Comparison of ENCODE assay signal across 26 cellular contexts in the genomic region with DNA sequence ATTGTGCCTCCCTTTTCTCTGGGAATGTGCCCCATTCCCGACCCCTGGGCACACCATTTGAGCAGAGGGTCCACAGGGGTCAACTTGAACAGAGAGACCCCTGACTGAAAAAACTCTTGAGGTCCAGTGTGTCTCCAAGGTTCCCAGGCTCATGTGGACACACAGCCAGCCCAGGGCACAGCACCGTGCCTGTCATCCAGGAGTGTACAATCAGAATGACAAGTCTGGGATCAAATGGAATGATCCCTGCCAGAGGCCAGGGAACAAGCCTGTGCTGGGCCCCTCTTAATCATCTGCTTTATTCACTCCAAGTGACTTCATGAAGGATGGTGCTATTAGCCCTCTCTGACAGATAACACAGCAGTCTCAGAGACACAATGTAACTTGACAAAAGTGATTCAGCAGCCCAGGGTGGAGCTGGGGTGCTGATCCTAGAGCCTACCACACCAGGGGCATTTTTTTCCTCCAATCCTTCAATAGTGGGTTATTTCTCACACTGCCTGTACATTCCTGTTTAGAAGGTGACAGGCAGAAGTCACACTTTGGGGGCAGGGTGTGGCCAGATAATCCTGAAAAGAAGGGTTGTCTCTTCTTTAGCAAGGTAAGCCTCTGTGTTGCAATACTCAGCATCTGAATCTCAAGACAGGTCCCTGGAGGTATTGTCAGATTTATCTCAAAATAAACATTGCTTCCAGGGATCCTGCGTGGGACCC.
A peak's percentile ranks its signal among the peaks of the same experiment; 100 is the strongest.
DNase-seq lines count a peak whose midpoint lies in the region; ATAC-seq and TF ChIP-seq lines count a peak whose summit lies in the region.
"Had no signal": no experiment of that assay in that cellular context is flagged by ENCODE, and none has a peak within 500 bp of the region (broad histone marks: within the 10 kb centered on the region; RNA-seq: fewer than 3 reads in every experiment).

No MANE protein-coding gene starts in this region.

- H3K4me1 ChIP-seq in endodermal cell (ENCODE audit: control insufficient read depth, insufficient read depth, low read length) (peaks cover 19% of the 10 kb centered on the region), mesendoderm (ENCODE audit: control insufficient read depth, low read depth, low read length) (peaks cover 12% of the 10 kb centered on the region)

- peak overlapping the region; percentile 11 for H3K56ac ChIP-seq in mesendoderm (ENCODE audit: low read length)

- H3K79me1 ChIP-seq in mesendoderm (ENCODE audit: low read length): no peaks in the 10 kb centered on the region

- no peaks in the 10 kb centered on the region for H3K9me3 Mint-ChIP-seq in stimulated activated naive CD8-positive, alpha-beta T cell treated with anti-CD3 and anti-CD28 coated beads, Interleukin-15, amount 100 ng/mL, for 72 hours
- H3K9me3 Mint-ChIP-seq in endodermal cell: no peaks in the 10 kb centered on the region
- no peaks in the 10 kb centered on the region for H3K9me3 Mint-ChIP-seq in activated naive CD4-positive, alpha-beta T cell treated with anti-CD3 and anti-CD28 coated beads for 36 hours
- H3K9me3 Mint-ChIP-seq: CD8-positive, alpha-beta T cell; GM23338 had no signal

- no peak overlapping the region for H3K9ac ChIP-seq in endodermal cell (ENCODE audit: extremely low read depth, low read length, poor library complexity, severe bottlenecking)
- H3K9ac ChIP-seq in mesendoderm (ENCODE audit: low read length): no peak overlapping the region

- H3K36me3 ChIP-seq in endodermal cell (ENCODE audit: control insufficient read depth, insufficient read depth, low read length): no peaks in the 10 kb centered on the region
- H3K36me3 ChIP-seq in mesendoderm (ENCODE audit: control insufficient read depth, insufficient read depth, low read length): no peaks in the 10 kb centered on the region
- H3K36me3 ChIP-seq: MG63 had no signal

- 74 to 90% methylated on average over 2 to 3 of the region's 3 CpGs for WGBS in endodermal cell (ENCODE audit: insufficient coverage in 1 of 2, insufficient read length in 1 of 2), 2 experiments
- WGBS in mesendoderm (ENCODE audit: extremely low coverage, insufficient coverage, low lambda C conversion rate): no CpG with 5 or more reads among the region's 3 CpGs

- no peak overlapping the region for H2BK120ac ChIP-seq in mesendoderm (ENCODE audit: low read depth, low read length)

- H3K9me3 ChIP-seq in endodermal cell (ENCODE audit: control insufficient read depth, low read length): no peaks in the 10 kb centered on the region
- H3K9me3 ChIP-seq: MG63 had no signal

- H3K4me3 ChIP-seq in endodermal cell (ENCODE audit: low read length): no peak overlapping the region
- H3K4me3 ChIP-seq in mesendoderm (ENCODE audit: low read length): no peak overlapping the region
- H3K4me3 ChIP-seq: GM23338, MG63 had no signal

- no peak overlapping the region for H3K27ac ChIP-seq in endodermal cell (ENCODE audit: low read depth, low read length)
- peak overlapping the region; percentile 42 for H3K27ac ChIP-seq in mesendoderm (ENCODE audit: low read depth, low read length)
- H3K27ac ChIP-seq: 22Rv1, C4-2B, RWPE1 had no signal

- no peak overlapping the region for H3K23ac ChIP-seq in mesendoderm (ENCODE audit: low read length)

- H3K18ac ChIP-seq in mesendoderm (ENCODE audit: low read length): peak overlapping the region; percentile 51

- no peak overlapping the region for H3K4ac ChIP-seq in mesendoderm (ENCODE audit: low read depth, low read length)

- H4K5ac ChIP-seq in mesendoderm (ENCODE audit: low read length): no peak overlapping the region

- H2BK5ac ChIP-seq in mesendoderm (ENCODE audit: low read length): no peak overlapping the region

- no peaks in the 10 kb centered on the region for H3K79me2 ChIP-seq in mesendoderm (ENCODE audit: control insufficient read depth, insufficient read depth, low read length)

- no peak overlapping the region for H4K8ac ChIP-seq in mesendoderm (ENCODE audit: low read depth, low read length)

- H3K27me3 ChIP-seq in endodermal cell (ENCODE audit: control insufficient read depth, insufficient read depth, low read length, poor library complexity, severe bottlenecking) (no peaks in the 10 kb centered on the region), mesendoderm (ENCODE audit: insufficient read depth, low read length, poor library complexity) (no peaks in the 10 kb centered on the region)
- H3K27me3 ChIP-seq: MG63 had no signal

- TF ChIP-seq CTCF in endodermal cell (conservative IDR thresholded peaks at IDR 0.05): no peak

- no peak overlapping the region for H3K27ac Mint-ChIP-seq in stimulated activated naive CD8-positive, alpha-beta T cell treated with anti-CD3 and anti-CD28 coated beads, Interleukin-15, amount 100 ng/mL, for 72 hours
- H3K27ac Mint-ChIP-seq in endodermal cell: no peak overlapping the region
- H3K27ac Mint-ChIP-seq in activated naive CD4-positive, alpha-beta T cell treated with anti-CD3 and anti-CD28 coated beads for 36 hours: no peak overlapping the region
- H3K27ac Mint-ChIP-seq: B cell; CD8-positive, alpha-beta T cell; GM23338 had no signal

- intact Hi-C loops in activated naive CD4-positive, alpha-beta T cell treated with anti-CD3 and anti-CD28 coated beads for 36 hours (cut with micrococcal nuclease): no loop called here

- peak; percentile 12 for ATAC-seq in stimulated activated naive CD8-positive, alpha-beta T cell treated with anti-CD3 and anti-CD28 coated beads, Interleukin-15, amount 100 ng/mL, for 72 hours
- ATAC-seq in stimulated activated naive CD8-positive, alpha-beta T cell treated with anti-CD3 and anti-CD28 coated beads, Interleukin-15, Interleukin-2, amounts not matched to agents 100 U/mL and 50 U/mL, for 24 hours: no peak
- ATAC-seq in GM21447 (IDR thresholded peaks at IDR 0.05; ENCODE audit: unreplicated experiment) (no peak), GM21786 (IDR thresholded peaks at IDR 0.05; ENCODE audit: unreplicated experiment) (no peak)
- ATAC-seq: CD8-positive, alpha-beta T cell; Panc1 had no signal

- H2AK5ac ChIP-seq in mesendoderm (ENCODE audit: low read length): no peak overlapping the region

- CTCF ChIA-PET in activated naive CD4-positive, alpha-beta T cell treated with anti-CD3 and anti-CD28 coated beads for 36 hours (lab: Charles Lee): interaction anchor here (1.2 kb wide), 1 partner anchor 13 kb away, joined by 3 read pairs; no protein-coding TSS in a partner anchor

- no peaks in the 10 kb centered on the region for H3K36me3 Mint-ChIP-seq in endodermal cell (ENCODE audit: low read depth)
- H3K36me3 Mint-ChIP-seq in activated naive CD4-positive, alpha-beta T cell treated with anti-CD3 and anti-CD28 coated beads for 36 hours (ENCODE audit: low read depth): no peaks in the 10 kb centered on the region
- H3K36me3 Mint-ChIP-seq: CD8-positive, alpha-beta T cell had no signal

- no peak overlapping the region for H3K4me2 ChIP-seq in mesendoderm (ENCODE audit: low read length)
- H3K4me2 ChIP-seq: GM23338 had no signal

- no peak overlapping the region for H2BK15ac ChIP-seq in mesendoderm (replicated peaks; ENCODE audit: low read depth)

- H3K27me3 Mint-ChIP-seq in stimulated activated naive CD8-positive, alpha-beta T cell treated with anti-CD3 and anti-CD28 coated beads, Interleukin-15, amount 100 ng/mL, for 72 hours: no peaks in the 10 kb centered on the region
- peaks cover 2% of the 10 kb centered on the region for H3K27me3 Mint-ChIP-seq in endodermal cell (ENCODE audit: insufficient read depth)
- no peaks in the 10 kb centered on the region for H3K27me3 Mint-ChIP-seq in activated naive CD4-positive, alpha-beta T cell treated with anti-CD3 and anti-CD28 coated beads for 36 hours (ENCODE audit: low read depth)
- H3K27me3 Mint-ChIP-seq: B cell had no signal

- no peak for DNase-seq in stimulated activated naive CD8-positive, alpha-beta T cell treated with anti-CD3 and anti-CD28 coated beads, Interleukin-15, amount 100 ng/mL, for 72 hours
- no peak for DNase-seq in stimulated activated naive CD8-positive, alpha-beta T cell treated with anti-CD3 and anti-CD28 coated beads, Interleukin-15, Interleukin-2, amounts not matched to agents 100 U/mL and 50 U/mL, for 24 hours
- DNase-seq in endodermal cell (peak; percentile 69), mesendoderm (peak; percentile 64)
- DNase-seq in stimulated activated CD4-positive, alpha-beta T cell treated with anti-CD3 and anti-CD28 coated beads, Interleukin-4, amount 100 ng/mL, for 1 hour: no peak
- no peak for DNase-seq in activated naive CD4-positive, alpha-beta T cell treated with anti-CD3 and anti-CD28 coated beads for 36 hours
- DNase-seq: CD8-positive, alpha-beta T cell; DMS 273 treated with DMSO at 0.1 percent for 48 hours; DMS79; GF-D8; HCEC 1CT; KBM-7; MG63; NCI-H2029; NCI-H446; NCI-H524 treated with DMSO at 0.1 percent for 48 hours; NCI-H774; SHP77 had no signal

- H3K4me1 Mint-ChIP-seq in stimulated activated naive CD8-positive, alpha-beta T cell treated with anti-CD3 and anti-CD28 coated beads, Interleukin-15, amount 100 ng/mL, for 72 hours: peaks cover 23% of the 10 kb centered on the region
- peaks cover 37% of the 10 kb centered on the region for H3K4me1 Mint-ChIP-seq in endodermal cell
- H3K4me1 Mint-ChIP-seq in activated naive CD4-positive, alpha-beta T cell treated with anti-CD3 and anti-CD28 coated beads for 36 hours (ENCODE audit: low read depth): peaks cover 2% of the 10 kb centered on the region

- H3K4me3 Mint-ChIP-seq in stimulated activated naive CD8-positive, alpha-beta T cell treated with anti-CD3 and anti-CD28 coated beads, Interleukin-15, amount 100 ng/mL, for 72 hours: no peak overlapping the region
- no peak overlapping the region for H3K4me3 Mint-ChIP-seq in endodermal cell
- no peak overlapping the region for H3K4me3 Mint-ChIP-seq in activated naive CD4-positive, alpha-beta T cell treated with anti-CD3 and anti-CD28 coated beads for 36 hours
- H3K4me3 Mint-ChIP-seq: B cell; CD8-positive, alpha-beta T cell; GM23338 had no signal

Comparison
In these comparisons a context has a peak if more than half of its experiments do, and no peak if none do; other contexts are left out.
1. DNase-seq: peak in endodermal cell (single experiment) and mesendoderm (single experiment); none in stimulated activated naive CD8-positive, alpha-beta T cell treated with anti-CD3 and anti-CD28 coated beads, Interleukin-15, amount 100 ng/mL, for 72 hours (0 of 2), stimulated activated naive CD8-positive, alpha-beta T cell treated with anti-CD3 and anti-CD28 coated beads, Interleukin-15, Interleukin-2, amounts not matched to agents 100 U/mL and 50 U/mL, for 24 hours (single experiment), stimulated activated CD4-positive, alpha-beta T cell treated with anti-CD3 and anti-CD28 coated beads, Interleukin-4, amount 100 ng/mL, for 1 hour (single experiment) and activated naive CD4-positive, alpha-beta T cell treated with anti-CD3 and anti-CD28 coated beads for 36 hours (single experiment).